9 cellular contexts compared by ENCODE assay signal in the genomic region with DNA sequence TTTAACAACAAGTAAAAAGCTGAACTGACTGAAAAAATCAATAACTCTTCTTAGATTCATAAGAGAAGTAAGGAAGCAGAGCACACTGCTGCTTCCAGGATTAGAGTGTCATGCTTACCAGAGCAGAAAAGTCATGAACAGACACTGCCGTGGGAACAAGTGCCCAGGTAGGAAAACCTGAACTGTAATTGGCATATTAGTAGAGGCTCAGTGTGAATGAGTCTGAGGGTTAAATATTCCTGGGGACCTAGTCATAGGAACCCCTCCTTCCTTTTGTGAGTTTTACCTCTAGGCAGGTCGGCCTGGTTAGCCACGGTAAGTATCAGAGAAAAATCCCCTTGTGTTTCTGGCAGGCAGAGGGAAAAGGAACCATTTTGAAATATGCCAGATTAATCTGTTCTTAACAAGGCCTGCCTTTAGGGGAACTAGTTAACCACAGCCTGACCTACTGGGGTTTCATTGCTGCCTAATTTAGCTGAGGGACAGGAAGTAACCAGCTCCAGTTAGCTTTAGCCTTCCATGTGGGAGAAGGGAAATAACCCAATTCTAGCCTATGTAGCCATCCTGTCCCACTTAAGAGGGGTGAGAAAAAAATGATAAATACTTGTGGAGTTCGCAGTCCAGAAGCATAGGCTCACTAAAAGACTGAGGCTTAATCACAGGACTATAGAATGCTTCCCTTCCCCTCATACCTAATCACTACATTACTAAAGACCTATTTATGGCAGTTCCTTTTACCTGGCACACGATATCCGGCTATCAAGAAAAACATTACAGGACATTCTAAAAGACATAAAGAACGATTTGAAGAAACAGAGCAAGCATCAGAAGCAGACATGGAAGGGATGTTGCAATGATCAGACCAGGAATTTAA.
DNase-seq lines count a peak whose midpoint lies in the region; ATAC-seq lines count a peak whose summit lies in the region.
"Had no signal": no experiment of that assay in that cellular context is flagged by ENCODE, and none has a peak within 500 bp of the region (broad histone marks: within the 10 kb centered on the region; RNA-seq: fewer than 3 reads in every experiment).

No MANE protein-coding gene starts in this region.

- H3K4me2 ChIP-seq in BLaER1 treated with 17β-estradiol and CSF1 and Interleukin-3, amounts not matched to agents 10 nM and 100 nM = peak overlapping the region; percentile 61 to 85 (median 74)

- H3K9ac ChIP-seq in BLaER1 treated with 17β-estradiol and CSF1 and Interleukin-3, amounts not matched to agents 10 nM and 100 nM = peak overlapping the region in 9 of 11 experiments; percentile 20 to 72 (median 53); a peak in 14 of 22 replicates

- H3K27ac ChIP-seq in BLaER1 treated with 17β-estradiol and CSF1 and Interleukin-3, amounts not matched to agents 10 nM and 100 nM = peak overlapping the region; percentile 3 to 85 (median 65); a peak in 18 of 22 replicates

- H4K20me1 ChIP-seq in BLaER1 treated with 17β-estradiol and CSF1 and Interleukin-3, amounts not matched to agents 10 nM and 100 nM = no peaks in the 10 kb centered on the region

- DNase-seq in SIG-M5 (lab: John Stamatoyannopoulos, UW) (peak; percentile 45), foreskin melanocyte (no peak), NCI-H1930 (lab: John Stamatoyannopoulos, UW) (no peak), UCSD-AML1 (lab: John Stamatoyannopoulos, UW; ENCODE audit: unreplicated experiment) (no peak)
- DNase-seq in NK-92 treated with Interleukin-12 subunit alpha and Interleukin-12 subunit beta, amount 100 ng/mL, for 24 hours (lab: John Stamatoyannopoulos, UW) = no peak
- DNase-seq: left colon had no signal

- ATAC-seq in GM19351 (IDR thresholded peaks at IDR 0.05; ENCODE audit: unreplicated experiment) = peak; percentile 94
- ATAC-seq in HG03064 (IDR thresholded peaks at IDR 0.05; ENCODE audit: low read depth, unreplicated experiment) = peak; percentile 80
- ATAC-seq: left colon had no signal

- H3K27me3 ChIP-seq in BLaER1 treated with 17β-estradiol and CSF1 and Interleukin-3, amounts not matched to agents 10 nM and 100 nM = no peaks in the 10 kb centered on the region

- peaks cover 0 to 22% (median 9%) of the 10 kb centered on the region in 11 experiments; a peak in 15 of 22 replicates for H3K9me3 ChIP-seq in BLaER1 treated with 17β-estradiol and CSF1 and Interleukin-3, amounts not matched to agents 10 nM and 100 nM (replicated peaks in 1 of 11)

- H3K4me3 ChIP-seq in BLaER1 treated with 17β-estradiol and CSF1 and Interleukin-3, amounts not matched to agents 10 nM and 100 nM = 0 out of 20 replicates have a peak overlapping the region, but pooled peaks of 1 of the 10 experiments have one; percentile 33

- no peaks in the 10 kb centered on the region for H3K36me3 ChIP-seq in BLaER1 treated with 17β-estradiol and CSF1 and Interleukin-3, amounts not matched to agents 10 nM and 100 nM

- peaks cover 19 to 29% (median 21%) of the 10 kb centered on the region in 10 experiments for H3K4me1 ChIP-seq in BLaER1 treated with 17β-estradiol and CSF1 and Interleukin-3, amounts not matched to agents 10 nM and 100 nM
